In the genomic region with DNA sequence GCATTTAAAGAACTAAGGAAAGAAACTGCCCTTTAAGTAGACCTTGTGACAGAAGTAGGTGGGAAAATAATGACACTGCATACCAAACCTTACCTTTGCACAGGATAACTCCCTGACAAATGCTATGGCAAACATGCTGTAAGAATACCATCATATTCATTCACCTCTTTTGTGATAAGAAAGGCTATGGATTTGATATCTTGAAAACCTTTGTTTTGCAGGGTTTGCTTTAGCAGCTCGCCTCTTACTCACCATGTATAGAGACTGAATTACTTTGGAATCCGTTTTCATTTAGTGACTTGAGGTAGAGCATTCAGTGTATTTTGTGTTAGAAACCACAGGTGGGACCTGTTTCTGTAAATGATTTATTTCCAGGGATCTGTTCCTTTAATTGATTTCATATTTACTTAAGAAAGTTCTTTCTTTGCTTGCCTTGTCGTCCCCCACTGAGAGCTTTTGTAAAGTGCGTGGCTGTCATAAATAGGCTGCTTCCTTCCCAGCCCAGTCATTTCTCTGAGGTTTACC, we compare ENCODE assay signal across 18 cellular contexts.
DNase-seq lines count a peak whose midpoint lies in the region; ATAC-seq and TF ChIP-seq lines count a peak whose summit lies in the region.
"Had no signal": no experiment of that assay in that cellular context is flagged by ENCODE, and none has a peak within 500 bp of the region (broad histone marks: within the 10 kb centered on the region; RNA-seq: fewer than 3 reads in every experiment).

No MANE protein-coding gene starts in this region.

- no peaks in the 10 kb centered on the region for H3K36me3 ChIP-seq in mesenchymal stem cell (ENCODE audit: control insufficient read depth in 1 of 2, insufficient read depth in 2 of 2, low read depth in 1 of 2, low read length in 2 of 2)
- no peaks in the 10 kb centered on the region for H3K36me3 ChIP-seq in upper lobe of right lung
- H3K36me3 ChIP-seq in HAP-1 (replicated peaks), result no peaks in the 10 kb centered on the region
- H3K36me3 ChIP-seq: SJCRH30 had no signal

- H3K4me1 Mint-ChIP-seq in naive thymus-derived CD8-positive, alpha-beta T cell, result no peaks in the 10 kb centered on the region
- H3K4me1 Mint-ChIP-seq in stimulated activated memory B cell treated with anti-CD40 and anti-IgM and Interleukin-4, amounts not matched to agents 10 μg/mL and 1 μg/mL and 100 μg/mL, for 72 hours, result no peaks in the 10 kb centered on the region

- H4K91ac ChIP-seq in mesenchymal stem cell (ENCODE audit: low read length), result no peak overlapping the region

- no peak overlapping the region for H2AK5ac ChIP-seq in mesenchymal stem cell (ENCODE audit: low read length, severe bottlenecking)

- H3K4me2 ChIP-seq in mesenchymal stem cell (ENCODE audit: low read length, poor library complexity, severe bottlenecking), result no peak overlapping the region

- H3K23ac ChIP-seq in mesenchymal stem cell (ENCODE audit: low read length in 2 of 2), result no peak overlapping the region

- DNase-seq in NCI-H345 treated with DMSO at 0.1 percent for 48 hours (lab: John Stamatoyannopoulos, UW; ENCODE audit: unreplicated experiment), result peak; percentile 9
- no peak for DNase-seq in NCI-H345 (lab: John Stamatoyannopoulos, UW)
- DNase-seq in mesenchymal stem cell, result no peak
- DNase-seq in upper lobe of right lung, result no peak
- no peak for DNase-seq in naive thymus-derived CD8-positive, alpha-beta T cell
- DNase-seq in HAP-1 (ENCODE audit: low spot score in 2 of 2), result no peak
- DNase-seq: ACHN; activated CD4-positive, alpha-beta T cell treated with anti-CD3 and anti-CD28 coated beads for 48 hours; activated T-cell treated with anti-CD3 and anti-CD28 coated beads for 4 hours; CD8-positive, alpha-beta T cell; GDM1; NCI-H1930; stimulated activated CD4-positive, alpha-beta T cell treated with anti-CD3 and anti-CD28 coated beads, Interleukin-12 subunit alpha, Interleukin-12 subunit beta, amount 100 ng/mL, for 4 hours; T-helper 9 cell had no signal

- intact Hi-C loops in upper lobe of right lung (cut with DNase I), result no loop called here

- in situ Hi-C loops in HAP-1 (cut with MboI; ENCODE audit: low sequenced_read_pairs), result no loop called here

- no peaks in the 10 kb centered on the region for H3K79me1 ChIP-seq in mesenchymal stem cell (replicated peaks; ENCODE audit: low read length, poor library complexity, severe bottlenecking)

- no peak overlapping the region for H3K27ac Mint-ChIP-seq in naive thymus-derived CD8-positive, alpha-beta T cell
- H3K27ac Mint-ChIP-seq in stimulated activated memory B cell treated with anti-CD40 and anti-IgM and Interleukin-4, amounts not matched to agents 10 μg/mL and 1 μg/mL and 100 μg/mL, for 72 hours, result no peak overlapping the region
- H3K27ac Mint-ChIP-seq: activated naive CD8-positive, alpha-beta T cell; CD8-positive, alpha-beta T cell had no signal

- H3K14ac ChIP-seq in mesenchymal stem cell (ENCODE audit: low read length in 2 of 2), result no peak overlapping the region

- H2BK120ac ChIP-seq in mesenchymal stem cell (ENCODE audit: low read depth, low read length), result no peak overlapping the region

- no peak overlapping the region for H4K8ac ChIP-seq in mesenchymal stem cell (ENCODE audit: low read length)

- no peak overlapping the region for H2BK5ac ChIP-seq in mesenchymal stem cell (ENCODE audit: low read depth, low read length, poor library complexity, severe bottlenecking)

- 82% methylated on average over 4 of the region's 4 CpGs for WGBS in mesenchymal stem cell

- H3K4me3 ChIP-seq in WI38 (ENCODE audit: low read depth, low read length) (peak overlapping the region; percentile 5), mesenchymal stem cell (ENCODE audit: insufficient read depth in 1 of 2, low read depth in 1 of 2, low read length in 2 of 2) (no peak overlapping the region), upper lobe of right lung (no peak overlapping the region), HAP-1 (no peak overlapping the region)
- H3K4me3 ChIP-seq: SJCRH30 had no signal

- TF ChIP-seq CTCF in WI38 (IDR thresholded peaks at IDR 0.05; ENCODE audit: low read depth, low read length), result no peak
- no peak for TF ChIP-seq CTCF in upper lobe of right lung (IDR thresholded peaks at IDR 0.05)

- no peak overlapping the region for H2BK15ac ChIP-seq in mesenchymal stem cell (ENCODE audit: low read depth, poor library complexity, severe bottlenecking)

- peaks cover 1% of the 10 kb centered on the region for H3K4me1 ChIP-seq in mesenchymal stem cell (ENCODE audit: control insufficient read depth, insufficient read depth, low read depth, low read length)
- peaks cover 6% of the 10 kb centered on the region for H3K4me1 ChIP-seq in upper lobe of right lung
- H3K4me1 ChIP-seq in HAP-1, result peaks cover 32% of the 10 kb centered on the region

- no peak for ATAC-seq in upper lobe of right lung
- ATAC-seq in naive thymus-derived CD8-positive, alpha-beta T cell, result no peak
- no peak for ATAC-seq in stimulated activated memory B cell treated with anti-CD40 and anti-IgM and Interleukin-4, amounts not matched to agents 10 μg/mL and 1 μg/mL and 100 μg/mL, for 72 hours
- ATAC-seq: CD8-positive, alpha-beta T cell had no signal

- H3K9me3 Mint-ChIP-seq in naive thymus-derived CD8-positive, alpha-beta T cell, result no peaks in the 10 kb centered on the region
- no peaks in the 10 kb centered on the region for H3K9me3 Mint-ChIP-seq in stimulated activated memory B cell treated with anti-CD40 and anti-IgM and Interleukin-4, amounts not matched to agents 10 μg/mL and 1 μg/mL and 100 μg/mL, for 72 hours
- H3K9me3 Mint-ChIP-seq: CD8-positive, alpha-beta T cell had no signal

- H3K9ac ChIP-seq in mesenchymal stem cell (ENCODE audit: low read length), result no peak overlapping the region

- POLR2A ChIA-PET in naive thymus-derived CD8-positive, alpha-beta T cell (lab: Charles Lee), result no interaction called here

- H3K4ac ChIP-seq in mesenchymal stem cell (ENCODE audit: low read depth in 1 of 2, low read length in 2 of 2), result no peak overlapping the region

- no peak overlapping the region for H2AFZ ChIP-seq in mesenchymal stem cell (ENCODE audit: low read depth, low read length)

- no peaks in the 10 kb centered on the region for H3K27me3 ChIP-seq in mesenchymal stem cell (ENCODE audit: control insufficient read depth in 1 of 2, insufficient read depth in 1 of 2, low read length in 2 of 2)
- H3K27me3 ChIP-seq in upper lobe of right lung, result no peaks in the 10 kb centered on the region
- H3K27me3 ChIP-seq in HAP-1 (ENCODE audit: low read depth), result no peaks in the 10 kb centered on the region
- H3K27me3 ChIP-seq: SJCRH30 had no signal

- H3K9me3 ChIP-seq in mesenchymal stem cell (ENCODE audit: control insufficient read depth, low read length) (no peaks in the 10 kb centered on the region), upper lobe of right lung (no peaks in the 10 kb centered on the region), HAP-1 (no peaks in the 10 kb centered on the region)
- H3K9me3 ChIP-seq: SJCRH30 had no signal

- H3K27me3 Mint-ChIP-seq in naive thymus-derived CD8-positive, alpha-beta T cell, result peaks cover 0 to 10% (median 1%) of the 10 kb centered on the region in 5 donors
- H3K27me3 Mint-ChIP-seq in stimulated activated memory B cell treated with anti-CD40 and anti-IgM and Interleukin-4, amounts not matched to agents 10 μg/mL and 1 μg/mL and 100 μg/mL, for 72 hours, result no peaks in the 10 kb centered on the region
- H3K27me3 Mint-ChIP-seq: activated naive CD8-positive, alpha-beta T cell had no signal

- H3K27ac ChIP-seq in mesenchymal stem cell (ENCODE audit: low read length, poor library complexity, severe bottlenecking), result peak overlapping the region; percentile 32
- peak overlapping the region; percentile 34 for H3K27ac ChIP-seq in upper lobe of right lung
- H3K27ac ChIP-seq: SJCRH30 had no signal

- H3K36me3 Mint-ChIP-seq in naive thymus-derived CD8-positive, alpha-beta T cell, result no peaks in the 10 kb centered on the region
- H3K36me3 Mint-ChIP-seq in stimulated activated memory B cell treated with anti-CD40 and anti-IgM and Interleukin-4, amounts not matched to agents 10 μg/mL and 1 μg/mL and 100 μg/mL, for 72 hours, result no peaks in the 10 kb centered on the region
- H3K36me3 Mint-ChIP-seq: activated naive CD8-positive, alpha-beta T cell; CD8-positive, alpha-beta T cell had no signal

- no peak overlapping the region for H2BK12ac ChIP-seq in mesenchymal stem cell (ENCODE audit: low read length in 2 of 2)

- no peak overlapping the region for H3K18ac ChIP-seq in mesenchymal stem cell (ENCODE audit: low read depth in 1 of 2, low read length in 2 of 2)

- no peak overlapping the region for H3K4me3 Mint-ChIP-seq in naive thymus-derived CD8-positive, alpha-beta T cell
- no peak overlapping the region for H3K4me3 Mint-ChIP-seq in stimulated activated memory B cell treated with anti-CD40 and anti-IgM and Interleukin-4, amounts not matched to agents 10 μg/mL and 1 μg/mL and 100 μg/mL, for 72 hours
- H3K4me3 Mint-ChIP-seq: activated naive CD8-positive, alpha-beta T cell; CD8-positive, alpha-beta T cell had no signal
